17 cellular contexts compared by ENCODE assay signal in genomic region chr5:72197393-72197792, GRCh38.
DNase-seq lines count a peak whose midpoint lies in the region; ATAC-seq and TF ChIP-seq lines count a peak whose summit lies in the region.
"Had no signal": no experiment of that assay in that cellular context is flagged by ENCODE, and none has a peak within 500 bp of the region (broad histone marks: within the 10 kb centered on the region; RNA-seq: fewer than 3 reads in every experiment).

No MANE protein-coding gene starts in this region.

- H3K27me3 Mint-ChIP-seq in activated naive CD4-positive, alpha-beta T cell treated with anti-CD3 and anti-CD28 coated beads, Interleukin-2, amount 10 ng/mL, durations not matched to agents 7 days and 5 days: peaks cover 46% of the 10 kb centered on the region
- peaks cover 5% of the 10 kb centered on the region for H3K27me3 Mint-ChIP-seq in endothelial cell (ENCODE audit: unreplicated experiment)

- CTCF ChIA-PET in activated naive CD4-positive, alpha-beta T cell treated with anti-CD3 and anti-CD28 coated beads, Interleukin-2, amount 10 ng/mL, durations not matched to agents 7 days and 5 days (lab: Charles Lee): no interaction called here

- H3K36me3 ChIP-seq in ascending aorta (peaks cover 57 to 78% of the 10 kb centered on the region in 2 donors), thoracic aorta (peaks cover 61% of the 10 kb centered on the region)

- H3K27ac Mint-ChIP-seq in activated naive CD4-positive, alpha-beta T cell treated with anti-CD3 and anti-CD28 coated beads, Interleukin-2, amount 50 U/mL, for 72 hours: no peak overlapping the region
- no peak overlapping the region for H3K27ac Mint-ChIP-seq in activated naive CD4-positive, alpha-beta T cell treated with anti-CD3 and anti-CD28 coated beads, Interleukin-2, amount 10 ng/mL, durations not matched to agents 7 days and 5 days
- H3K27ac Mint-ChIP-seq in endothelial cell (ENCODE audit: unreplicated experiment): no peak overlapping the region
- H3K27ac Mint-ChIP-seq: CD4-positive, alpha-beta memory T cell had no signal

- no peak for DNase-seq in activated naive CD4-positive, alpha-beta T cell treated with anti-CD3 and anti-CD28 coated beads, Interleukin-2, amount 50 U/mL, for 72 hours (ENCODE audit: low spot score in 2 of 2)
- DNase-seq in activated naive CD4-positive, alpha-beta T cell treated with anti-CD3 and anti-CD28 coated beads, Interleukin-2, amount 10 ng/mL, durations not matched to agents 7 days and 5 days: no peak
- DNase-seq in ascending aorta (ENCODE audit: low spot score in 2 of 2) (peak in 1 of 2 donors; percentile 76), endothelial cell (ENCODE audit: low spot score) (no peak), thoracic aorta (ENCODE audit: low spot score) (no peak), NCI-H526 treated with DMSO at 0.1 percent for 48 hours (lab: John Stamatoyannopoulos, UW) (no peak)
- DNase-seq: C1 segment of cervical spinal cord; Calu3; CD4-positive, alpha-beta memory T cell; COR-L47; DMS53; DMS79 treated with DMSO at 0.1 percent for 48 hours; GF-D8; GOT3; HCEC 1CT had no signal

- H3K4me3 ChIP-seq in ascending aorta: no peak overlapping the region
- no peak overlapping the region for H3K4me3 ChIP-seq in thoracic aorta

- intact Hi-C loops in ascending aorta (cut with DNase I): no loop called here

- H3K4me1 ChIP-seq in ascending aorta: peaks cover 0 to 4% of the 10 kb centered on the region in 2 donors
- H3K4me1 ChIP-seq in thoracic aorta (ENCODE audit: control insufficient read depth in 1 of 2, low read depth in 2 of 2): peaks cover 0 to 69% of the 10 kb centered on the region in 2 donors

- H3K9me3 ChIP-seq in ascending aorta (no peaks in the 10 kb centered on the region), thoracic aorta (no peaks in the 10 kb centered on the region)

- peaks cover 5% of the 10 kb centered on the region for H3K4me1 Mint-ChIP-seq in activated naive CD4-positive, alpha-beta T cell treated with anti-CD3 and anti-CD28 coated beads, Interleukin-2, amount 10 ng/mL, durations not matched to agents 7 days and 5 days
- peaks cover 23% of the 10 kb centered on the region for H3K4me1 Mint-ChIP-seq in endothelial cell (ENCODE audit: unreplicated experiment)

- H3K27ac ChIP-seq in ascending aorta (peak overlapping the region; percentile 65 to 70), thoracic aorta (peak overlapping the region; percentile 53 to 58)

- H3K36me3 Mint-ChIP-seq in activated naive CD4-positive, alpha-beta T cell treated with anti-CD3 and anti-CD28 coated beads, Interleukin-2, amount 50 U/mL, for 72 hours: no peaks in the 10 kb centered on the region
- no peaks in the 10 kb centered on the region for H3K36me3 Mint-ChIP-seq in activated naive CD4-positive, alpha-beta T cell treated with anti-CD3 and anti-CD28 coated beads, Interleukin-2, amount 10 ng/mL, durations not matched to agents 7 days and 5 days
- H3K36me3 Mint-ChIP-seq in endothelial cell (ENCODE audit: low read depth, unreplicated experiment): peaks cover 88% of the 10 kb centered on the region
- H3K36me3 Mint-ChIP-seq: CD4-positive, alpha-beta memory T cell had no signal

- no peak overlapping the region for H3K4me3 Mint-ChIP-seq in activated naive CD4-positive, alpha-beta T cell treated with anti-CD3 and anti-CD28 coated beads, Interleukin-2, amount 10 ng/mL, durations not matched to agents 7 days and 5 days
- peak overlapping the region; percentile 21 for H3K4me3 Mint-ChIP-seq in endothelial cell (ENCODE audit: unreplicated experiment)
- H3K4me3 Mint-ChIP-seq: CD4-positive, alpha-beta memory T cell had no signal

- ATAC-seq in activated naive CD4-positive, alpha-beta T cell treated with anti-CD3 and anti-CD28 coated beads, Interleukin-2, amount 50 U/mL, for 72 hours: peak; percentile 22 to 38
- ATAC-seq in thoracic aorta (ENCODE audit: insufficient number of reproducible peaks, low FRiP score, low read depth) (no peak), HG03378 (IDR thresholded peaks at IDR 0.05; ENCODE audit: unreplicated experiment) (no peak), GM19397 (IDR thresholded peaks at IDR 0.05; ENCODE audit: unreplicated experiment) (no peak)

- H3K9me3 Mint-ChIP-seq in activated naive CD4-positive, alpha-beta T cell treated with anti-CD3 and anti-CD28 coated beads, Interleukin-2, amount 50 U/mL, for 72 hours: peaks cover 5 to 7% of the 10 kb centered on the region in 2 donors
- H3K9me3 Mint-ChIP-seq in activated naive CD4-positive, alpha-beta T cell treated with anti-CD3 and anti-CD28 coated beads, Interleukin-2, amount 10 ng/mL, durations not matched to agents 7 days and 5 days: no peaks in the 10 kb centered on the region
- H3K9me3 Mint-ChIP-seq in endothelial cell (ENCODE audit: unreplicated experiment): no peaks in the 10 kb centered on the region

- no peak for TF ChIP-seq CTCF in ascending aorta (IDR thresholded peaks at IDR 0.05)
- no peak for TF ChIP-seq CTCF in endothelial cell (IDR thresholded peaks at IDR 0.05; ENCODE audit: unreplicated experiment)
- no peak for TF ChIP-seq CTCF in thoracic aorta (IDR thresholded peaks at IDR 0.05)

- no peaks in the 10 kb centered on the region for H3K27me3 ChIP-seq in ascending aorta
- no peaks in the 10 kb centered on the region for H3K27me3 ChIP-seq in thoracic aorta (replicated peaks; ENCODE audit: insufficient read depth)

Comparison
In these comparisons a context has a peak if more than half of its experiments do, and no peak if none do; other contexts are left out.
1. ATAC-seq: peak in activated naive CD4-positive, alpha-beta T cell treated with anti-CD3 and anti-CD28 coated beads, Interleukin-2, amount 50 U/mL, for 72 hours (2 of 2); none in thoracic aorta (single experiment), HG03378 (single experiment) and GM19397 (single experiment).